ENCODE assay signal across 1 cellular context in the genomic region with DNA sequence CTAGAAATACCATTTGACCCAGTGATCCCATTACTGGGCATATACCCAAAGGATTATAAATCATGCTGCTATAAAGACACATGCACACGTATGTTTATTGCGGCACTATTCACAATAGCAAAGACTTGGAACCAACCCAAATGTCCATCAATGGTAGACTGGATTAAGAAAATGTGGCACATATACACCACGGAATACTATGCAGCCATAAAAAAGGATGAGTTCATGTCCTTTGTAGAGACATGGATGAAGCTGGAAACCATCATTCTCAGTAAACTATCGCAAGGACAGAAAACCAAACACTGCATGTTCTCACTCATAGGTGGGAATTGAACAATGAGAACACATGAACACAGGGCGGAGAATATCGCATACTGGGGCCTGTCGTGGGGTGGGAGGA. TPM values are rescaled to one million over a fixed set of nuclear protein-coding genes. Genes with fewer than 3 reads are reported as not detected.
"Had no signal": no experiment of that assay in that cellular context is flagged by ENCODE, and none has a peak within 500 bp of the region (broad histone marks: within the 10 kb centered on the region; RNA-seq: fewer than 3 reads in every experiment).

No MANE protein-coding gene starts in this region.

RNA-seq across cellular contexts. Expression of gene CTSL, which starts 18.3 kb away (rescaled TPM):
- total RNA-seq: OCI-LY7 had no signal
